22 cellular contexts compared by ENCODE assay signal in genomic region chr12:32544893-32545292, GRCh38.
DNase-seq lines count a peak whose midpoint lies in the region; ATAC-seq and TF ChIP-seq lines count a peak whose summit lies in the region.
"Had no signal": no experiment of that assay in that cellular context is flagged by ENCODE, and none has a peak within 500 bp of the region (broad histone marks: within the 10 kb centered on the region; RNA-seq: fewer than 3 reads in every experiment).

No MANE protein-coding gene starts in this region.

- no peaks in the 10 kb centered on the region for H3K4me1 Mint-ChIP-seq in activated CD8-positive, alpha-beta memory T cell treated with anti-CD3 and anti-CD28 coated beads, Interleukin-2, amount 10 ng/mL, durations not matched to agents 7 days and 5 days
- H3K4me1 Mint-ChIP-seq: CD8-positive, alpha-beta memory T cell had no signal

- H3K9me3 ChIP-seq in left ventricle myocardium inferior (replicated peaks) (no peaks in the 10 kb centered on the region), heart left ventricle (no peaks in the 10 kb centered on the region), SK-N-MC (ENCODE audit: low read depth, low read length) (no peaks in the 10 kb centered on the region), neutrophil (no peaks in the 10 kb centered on the region), heart right ventricle (no peaks in the 10 kb centered on the region)
- H3K9me3 ChIP-seq: Peyer's patch, SJSA1 had no signal

- DNase-seq in left ventricle myocardium inferior, result no peak
- no peak for DNase-seq in heart left ventricle
- DNase-seq in SK-N-MC (ENCODE audit: low read depth, low spot score), result no peak
- no peak for DNase-seq in heart right ventricle
- no peak for DNase-seq in activated CD8-positive, alpha-beta memory T cell treated with anti-CD3 and anti-CD28 coated beads, Interleukin-2, amount 10 ng/mL, durations not matched to agents 7 days and 5 days
- DNase-seq in occipital lobe (lab: John Stamatoyannopoulos, UW), result no peak
- DNase-seq: Calu3; CD8-positive, alpha-beta memory T cell; DMS153; MV-4-11; NCI-H1105 treated with DMSO at 0.1 percent for 48 hours; NCI-H2029 treated with DMSO at 0.1 percent for 48 hours; NCI-H226; NCI-H510A treated with DMSO at 0.1 percent for 48 hours; NCI-H748 treated with DMSO at 0.1 percent for 48 hours; Peyer's patch had no signal

- H3K36me3 ChIP-seq in left ventricle myocardium inferior (no peaks in the 10 kb centered on the region), heart left ventricle (no peaks in the 10 kb centered on the region), SK-N-MC (ENCODE audit: insufficient read depth, low read length) (no peaks in the 10 kb centered on the region), neutrophil (peaks cover 4% of the 10 kb centered on the region), heart right ventricle (no peaks in the 10 kb centered on the region)
- H3K36me3 ChIP-seq: Peyer's patch, SJSA1 had no signal

- H3K4me3 Mint-ChIP-seq in activated CD8-positive, alpha-beta memory T cell treated with anti-CD3 and anti-CD28 coated beads, Interleukin-2, amount 10 ng/mL, durations not matched to agents 7 days and 5 days, result no peak overlapping the region
- H3K4me3 Mint-ChIP-seq: CD8-positive, alpha-beta memory T cell had no signal

- H3K9me3 Mint-ChIP-seq in activated CD8-positive, alpha-beta memory T cell treated with anti-CD3 and anti-CD28 coated beads, Interleukin-2, amount 10 ng/mL, durations not matched to agents 7 days and 5 days (ENCODE audit: low read depth), result no peaks in the 10 kb centered on the region
- H3K9me3 Mint-ChIP-seq: CD8-positive, alpha-beta memory T cell; IgD-negative memory B cell had no signal

- intact Hi-C loops in left ventricle myocardium inferior (cut with micrococcal nuclease) (no loop called here), heart left ventricle (cut with DNase I) (loop anchor here in 3 of 10 donors (5.0 to 10.0 kb wide), 3 partner anchors 38 to 88 kb away; no protein-coding TSS in a partner anchor), heart right ventricle (cut with DNase I) (loop anchor here in 1 of 10 donors (10.0 kb wide), 1 partner anchor 80 kb away; no protein-coding TSS in a partner anchor)

- CTCF ChIA-PET in activated CD8-positive, alpha-beta memory T cell treated with anti-CD3 and anti-CD28 coated beads, Interleukin-2, amount 10 ng/mL, durations not matched to agents 7 days and 5 days (lab: Charles Lee), result interaction anchor here (1.6 kb wide), 1 partner anchor 212 kb away, joined by 3 read pairs; no protein-coding TSS in a partner anchor

- WGBS in heart left ventricle, 4 donors, result 54 to 69% (median 61%) methylated on average over 2 of the region's 2 CpGs
- WGBS in heart right ventricle, 2 donors, result 49 to 68% methylated on average over 2 of the region's 2 CpGs

- H3K36me3 Mint-ChIP-seq in activated CD8-positive, alpha-beta memory T cell treated with anti-CD3 and anti-CD28 coated beads, Interleukin-2, amount 10 ng/mL, durations not matched to agents 7 days and 5 days, result no peaks in the 10 kb centered on the region
- H3K36me3 Mint-ChIP-seq: CD8-positive, alpha-beta memory T cell had no signal

- H3K27ac ChIP-seq in left ventricle myocardium inferior (replicated peaks), result peak overlapping the region; percentile 17
- peak overlapping the region in 1 of 12 donors; percentile 48 for H3K27ac ChIP-seq in heart left ventricle
- peak overlapping the region; percentile 88 for H3K27ac ChIP-seq in SK-N-MC
- H3K27ac ChIP-seq in neutrophil, result peak overlapping the region; percentile 43
- peak overlapping the region in 4 of 10 donors; percentile 8 to 85 (median 17) for H3K27ac ChIP-seq in heart right ventricle
- H3K27ac ChIP-seq: 22Rv1, C4-2B, Peyer's patch, SJSA1 had no signal

- no peak overlapping the region for H3K9ac ChIP-seq in SK-N-MC (ENCODE audit: insufficient read length)

- TF ChIP-seq POLR2A in heart left ventricle (IDR thresholded peaks at IDR 0.05), result no peak

- TF ChIP-seq CTCF in left ventricle myocardium inferior (IDR thresholded peaks at IDR 0.05; ENCODE audit: borderline replicate concordance) (no peak), heart left ventricle (IDR thresholded peaks at IDR 0.05) (no peak), neutrophil (IDR thresholded peaks at IDR 0.05) (no peak), heart right ventricle (IDR thresholded peaks at IDR 0.05) (no peak)

- H3K4me1 ChIP-seq in left ventricle myocardium inferior (peaks cover 93% of the 10 kb centered on the region), heart left ventricle (peaks cover 20 to 93% (median 73%) of the 10 kb centered on the region in 12 donors), neutrophil (ENCODE audit: control insufficient read depth in 1 of 2, insufficient read depth in 1 of 2, low read depth in 1 of 2, low read length in 1 of 2) (peaks cover 60 to 72% of the 10 kb centered on the region in 2 experiments), heart right ventricle (peaks cover 35 to 90% (median 82%) of the 10 kb centered on the region in 9 donors)

- H3K27me3 Mint-ChIP-seq in activated CD8-positive, alpha-beta memory T cell treated with anti-CD3 and anti-CD28 coated beads, Interleukin-2, amount 10 ng/mL, durations not matched to agents 7 days and 5 days, result peaks cover 7% of the 10 kb centered on the region
- H3K27me3 Mint-ChIP-seq: IgD-negative memory B cell had no signal

- no peak overlapping the region for H3K27ac Mint-ChIP-seq in activated CD8-positive, alpha-beta memory T cell treated with anti-CD3 and anti-CD28 coated beads, Interleukin-2, amount 10 ng/mL, durations not matched to agents 7 days and 5 days
- H3K27ac Mint-ChIP-seq: CD8-positive, alpha-beta memory T cell; IgD-negative memory B cell had no signal

- H3K27me3 ChIP-seq in left ventricle myocardium inferior (ENCODE audit: low read depth), result no peaks in the 10 kb centered on the region
- no peaks in the 10 kb centered on the region for H3K27me3 ChIP-seq in heart left ventricle
- no peaks in the 10 kb centered on the region for H3K27me3 ChIP-seq in neutrophil
- no peaks in the 10 kb centered on the region for H3K27me3 ChIP-seq in heart right ventricle
- H3K27me3 ChIP-seq: Peyer's patch, SJSA1 had no signal

- H3K4me3 ChIP-seq in left ventricle myocardium inferior (no peak overlapping the region), heart left ventricle (no peak overlapping the region), SK-N-MC (peak overlapping the region; percentile 63), neutrophil (ENCODE audit: low read depth in 1 of 2, low read length in 1 of 2) (no peak overlapping the region), heart right ventricle (no peak overlapping the region)
- H3K4me3 ChIP-seq: Peyer's patch, SJSA1 had no signal

- ATAC-seq in heart left ventricle (no peak), heart right ventricle (no peak), GM21526 (IDR thresholded peaks at IDR 0.05; ENCODE audit: low FRiP score, unreplicated experiment) (no peak)
- no peak for ATAC-seq in activated CD8-positive, alpha-beta memory T cell treated with anti-CD3 and anti-CD28 coated beads, Interleukin-2, amount 10 ng/mL, durations not matched to agents 7 days and 5 days
